In genomic region chr7:55427800-55428199, GRCh38 we compare ENCODE assay signal across 13 cellular contexts.
DNase-seq lines count a peak whose midpoint lies in the region; ATAC-seq and TF ChIP-seq lines count a peak whose summit lies in the region.
"Had no signal": no experiment of that assay in that cellular context is flagged by ENCODE, and none has a peak within 500 bp of the region (broad histone marks: within the 10 kb centered on the region; RNA-seq: fewer than 3 reads in every experiment).

No MANE protein-coding gene starts in this region.

- H3K36me3 ChIP-seq in endodermal cell (ENCODE audit: control insufficient read depth, insufficient read depth, low read length), result peaks cover 27% of the 10 kb centered on the region

- no peaks in the 10 kb centered on the region for H3K4me1 ChIP-seq in endodermal cell (ENCODE audit: control insufficient read depth, insufficient read depth, low read length)
- H3K4me1 ChIP-seq: heart left ventricle had no signal

- no peaks in the 10 kb centered on the region for H3K9me3 Mint-ChIP-seq in activated naive CD4-positive, alpha-beta T cell treated with anti-CD3 and anti-CD28 coated beads, Interleukin-2, amount 50 U/mL, for 24 hours
- H3K9me3 Mint-ChIP-seq in activated naive CD4-positive, alpha-beta T cell treated with anti-CD3 and anti-CD28 coated beads, Interleukin-2, amount 10 ng/mL, durations not matched to agents 7 days and 5 days, result no peaks in the 10 kb centered on the region
- H3K9me3 Mint-ChIP-seq in endodermal cell, result no peaks in the 10 kb centered on the region
- no peaks in the 10 kb centered on the region for H3K9me3 Mint-ChIP-seq in stimulated activated memory B cell treated with anti-CD40 and anti-IgM and Interleukin-4, amounts not matched to agents 10 μg/mL and 1 μg/mL and 100 μg/mL, for 72 hours

- no peaks in the 10 kb centered on the region for H3K27me3 ChIP-seq in endodermal cell (ENCODE audit: control insufficient read depth, insufficient read depth, low read length, poor library complexity, severe bottlenecking)
- H3K27me3 ChIP-seq: heart left ventricle had no signal

- WGBS in endodermal cell (ENCODE audit: insufficient coverage in 1 of 2, insufficient read length in 1 of 2), 2 experiments, result 91 to 93% methylated on average over 8 to 11 of the region's 11 CpGs

- peak overlapping the region; percentile 81 for H3K27ac ChIP-seq in endodermal cell (ENCODE audit: low read depth, low read length)
- H3K27ac ChIP-seq: heart left ventricle, HL-60 had no signal

- peaks cover 8% of the 10 kb centered on the region for H3K4me1 Mint-ChIP-seq in activated naive CD4-positive, alpha-beta T cell treated with anti-CD3 and anti-CD28 coated beads, Interleukin-2, amount 50 U/mL, for 24 hours
- peaks cover under 1% of the 10 kb centered on the region for H3K4me1 Mint-ChIP-seq in activated naive CD4-positive, alpha-beta T cell treated with anti-CD3 and anti-CD28 coated beads, Interleukin-2, amount 10 ng/mL, durations not matched to agents 7 days and 5 days
- H3K4me1 Mint-ChIP-seq in endodermal cell, result peaks cover 12% of the 10 kb centered on the region
- H3K4me1 Mint-ChIP-seq in stimulated activated memory B cell treated with anti-CD40 and anti-IgM and Interleukin-4, amounts not matched to agents 10 μg/mL and 1 μg/mL and 100 μg/mL, for 72 hours, result peaks cover 6% of the 10 kb centered on the region

- CTCF ChIA-PET in activated naive CD4-positive, alpha-beta T cell treated with anti-CD3 and anti-CD28 coated beads, Interleukin-2, amount 10 ng/mL, durations not matched to agents 7 days and 5 days (lab: Charles Lee), result interaction anchor here (1.4 kb wide), 1 partner anchor 12 kb away, joined by 7 read pairs; no protein-coding TSS in a partner anchor

- peaks cover 8% of the 10 kb centered on the region for H3K36me3 Mint-ChIP-seq in activated naive CD4-positive, alpha-beta T cell treated with anti-CD3 and anti-CD28 coated beads, Interleukin-2, amount 50 U/mL, for 24 hours
- peaks cover 7% of the 10 kb centered on the region for H3K36me3 Mint-ChIP-seq in activated naive CD4-positive, alpha-beta T cell treated with anti-CD3 and anti-CD28 coated beads, Interleukin-2, amount 10 ng/mL, durations not matched to agents 7 days and 5 days
- H3K36me3 Mint-ChIP-seq in endodermal cell (ENCODE audit: low read depth), result peaks cover 18% of the 10 kb centered on the region
- H3K36me3 Mint-ChIP-seq in stimulated activated memory B cell treated with anti-CD40 and anti-IgM and Interleukin-4, amounts not matched to agents 10 μg/mL and 1 μg/mL and 100 μg/mL, for 72 hours, result peaks cover 21% of the 10 kb centered on the region

- ATAC-seq in stimulated activated memory B cell treated with anti-CD40 and anti-IgM and Interleukin-4, amounts not matched to agents 10 μg/mL and 1 μg/mL and 100 μg/mL, for 72 hours, result no peak
- ATAC-seq: K562 had no signal

- no peaks in the 10 kb centered on the region for H3K9me3 ChIP-seq in endodermal cell (ENCODE audit: control insufficient read depth, low read length)
- H3K9me3 ChIP-seq: heart left ventricle had no signal

- in situ Hi-C loops in GM13977 (cut with MboI; ENCODE audit: low pct_unique_long_range_greater_than_20kb, low sequenced_read_pairs, unreplicated experiment), result no loop called here

- no peak overlapping the region for H3K4me3 ChIP-seq in endodermal cell (ENCODE audit: low read length)
- H3K4me3 ChIP-seq: heart left ventricle, K562 had no signal

- no peak for DNase-seq in activated naive CD4-positive, alpha-beta T cell treated with anti-CD3 and anti-CD28 coated beads, Interleukin-2, amount 10 ng/mL, durations not matched to agents 7 days and 5 days
- DNase-seq in NCI-H2171 treated with DMSO at 0.1 percent for 48 hours (lab: John Stamatoyannopoulos, UW), result peak; percentile 65
- DNase-seq in endodermal cell, result no peak
- DNase-seq in GM13977 (ENCODE audit: low spot score), result no peak
- no peak for DNase-seq in ureter (ENCODE audit: low spot score)
- DNase-seq in NCI-H146 treated with DMSO at 0.1 percent for 48 hours (lab: John Stamatoyannopoulos, UW; ENCODE audit: unreplicated experiment), result no peak
- DNase-seq: heart left ventricle, mesenchymal stem cell, NCI-H774 had no signal

- H3K27ac Mint-ChIP-seq in activated naive CD4-positive, alpha-beta T cell treated with anti-CD3 and anti-CD28 coated beads, Interleukin-2, amount 50 U/mL, for 24 hours, result peak overlapping the region; percentile 59
- no peak overlapping the region for H3K27ac Mint-ChIP-seq in activated naive CD4-positive, alpha-beta T cell treated with anti-CD3 and anti-CD28 coated beads, Interleukin-2, amount 10 ng/mL, durations not matched to agents 7 days and 5 days
- no peak overlapping the region for H3K27ac Mint-ChIP-seq in endodermal cell
- H3K27ac Mint-ChIP-seq in stimulated activated memory B cell treated with anti-CD40 and anti-IgM and Interleukin-4, amounts not matched to agents 10 μg/mL and 1 μg/mL and 100 μg/mL, for 72 hours, result peak overlapping the region; percentile 45

- no peaks in the 10 kb centered on the region for H3K27me3 Mint-ChIP-seq in activated naive CD4-positive, alpha-beta T cell treated with anti-CD3 and anti-CD28 coated beads, Interleukin-2, amount 50 U/mL, for 24 hours
- H3K27me3 Mint-ChIP-seq in activated naive CD4-positive, alpha-beta T cell treated with anti-CD3 and anti-CD28 coated beads, Interleukin-2, amount 10 ng/mL, durations not matched to agents 7 days and 5 days, result no peaks in the 10 kb centered on the region
- H3K27me3 Mint-ChIP-seq in endodermal cell (ENCODE audit: insufficient read depth), result no peaks in the 10 kb centered on the region
- H3K27me3 Mint-ChIP-seq in stimulated activated memory B cell treated with anti-CD40 and anti-IgM and Interleukin-4, amounts not matched to agents 10 μg/mL and 1 μg/mL and 100 μg/mL, for 72 hours, result no peaks in the 10 kb centered on the region

- no peak overlapping the region for H3K4me3 Mint-ChIP-seq in activated naive CD4-positive, alpha-beta T cell treated with anti-CD3 and anti-CD28 coated beads, Interleukin-2, amount 50 U/mL, for 24 hours
- no peak overlapping the region for H3K4me3 Mint-ChIP-seq in activated naive CD4-positive, alpha-beta T cell treated with anti-CD3 and anti-CD28 coated beads, Interleukin-2, amount 10 ng/mL, durations not matched to agents 7 days and 5 days
- no peak overlapping the region for H3K4me3 Mint-ChIP-seq in endodermal cell
- no peak overlapping the region for H3K4me3 Mint-ChIP-seq in stimulated activated memory B cell treated with anti-CD40 and anti-IgM and Interleukin-4, amounts not matched to agents 10 μg/mL and 1 μg/mL and 100 μg/mL, for 72 hours

- no peak overlapping the region for H3K9ac ChIP-seq in endodermal cell (ENCODE audit: extremely low read depth, low read length, poor library complexity, severe bottlenecking)

- TF ChIP-seq CTCF in endodermal cell (conservative IDR thresholded peaks at IDR 0.05) (no peak), GM13977 (IDR thresholded peaks at IDR 0.05; ENCODE audit: extremely low read depth, insufficient read depth, missing control alignments) (no peak)

Comparison
In these comparisons a context has a peak if more than half of its experiments do, and no peak if none do; other contexts are left out.
1. H3K27ac Mint-ChIP-seq: peak in activated naive CD4-positive, alpha-beta T cell treated with anti-CD3 and anti-CD28 coated beads, Interleukin-2, amount 50 U/mL, for 24 hours (single experiment) and stimulated activated memory B cell treated with anti-CD40 and anti-IgM and Interleukin-4, amounts not matched to agents 10 μg/mL and 1 μg/mL and 100 μg/mL, for 72 hours (single experiment); none in activated naive CD4-positive, alpha-beta T cell treated with anti-CD3 and anti-CD28 coated beads, Interleukin-2, amount 10 ng/mL, durations not matched to agents 7 days and 5 days (single experiment) and endodermal cell (single experiment).